ENCODE assay signal across 10 cellular contexts in genomic region chr2:42028571-42029148, GRCh38. TPM values are rescaled to one million over a fixed set of nuclear protein-coding genes. Genes with fewer than 3 reads are reported as not detected.
A peak's percentile ranks its signal among the peaks of the same experiment; 100 is the strongest.
DNase-seq lines count a peak whose midpoint lies in the region; ATAC-seq, FAIRE-seq and TF ChIP-seq lines count a peak whose summit lies in the region.
"Had no signal": no experiment of that assay in that cellular context is flagged by ENCODE, and none has a peak within 500 bp of the region (broad histone marks: within the 10 kb centered on the region; RNA-seq: fewer than 3 reads in every experiment).

No MANE protein-coding gene starts in this region.

- H3K79me1 ChIP-seq in H1 (ENCODE audit: low read depth, low read length), result no peaks in the 10 kb centered on the region

- peak overlapping the region; percentile 74 to 97 (median 89) for H3K4me2 ChIP-seq in BLaER1 treated with 17β-estradiol and CSF1 and Interleukin-3, amounts not matched to agents 10 nM and 100 nM
- H3K4me2 ChIP-seq in H1 (ENCODE audit: insufficient read depth in 1 of 2, low read depth in 2 of 2, low read length in 2 of 2), result no peak overlapping the region

- no peak for TF ChIP-seq POLR2A in H1 (IDR thresholded peaks at IDR 0.05; ENCODE audit: control extremely low read depth in 1 of 2, low read depth in 2 of 2, low read length in 2 of 2)

- TF ChIP-seq EP300 in H1 (IDR thresholded peaks at IDR 0.05; ENCODE audit: borderline replicate concordance in 1 of 2, low read depth in 2 of 2, low read length in 2 of 2), result no peak

- no peaks in the 10 kb centered on the region for H4K20me1 ChIP-seq in BLaER1 treated with 17β-estradiol and CSF1 and Interleukin-3, amounts not matched to agents 10 nM and 100 nM
- no peaks in the 10 kb centered on the region for H4K20me1 ChIP-seq in H1 (replicated peaks in 1 of 2; ENCODE audit: control insufficient read depth in 1 of 2, insufficient read depth in 2 of 2, low read length in 2 of 2)

- peaks cover 71 to 99% (median 93%) of the 10 kb centered on the region in 10 experiments for H3K4me1 ChIP-seq in BLaER1 treated with 17β-estradiol and CSF1 and Interleukin-3, amounts not matched to agents 10 nM and 100 nM
- H3K4me1 ChIP-seq in H1 (replicated peaks in 1 of 4; ENCODE audit: control insufficient read depth in 3 of 4, insufficient read depth in 4 of 4, low read length in 3 of 4), result peaks cover 19 to 42% (median 27%) of the 10 kb centered on the region in 4 experiments

- POLR2A ChIA-PET in H1 (lab: Charles Lee; ENCODE audit: partially characterized antibody), result interaction anchor here (1.2 to 2.5 kb wide), 5 partner anchors 13 to 91 kb away, joined by 3 to 7 read pairs (median 4); partner anchors contain the start of gene PKDCC

- no peak overlapping the region; the same call in 1 of the 2 replicates for H2AK5ac ChIP-seq in H1 (ENCODE audit: low read depth, low read length)

- H2BK12ac ChIP-seq in H1 (ENCODE audit: low read depth, low read length), result peak overlapping the region; percentile 65; the same call in 1 of the 2 replicates

- H3K4ac ChIP-seq in H1 (replicated peaks; ENCODE audit: insufficient read length, low read depth, low read length), result no peak overlapping the region

- peak overlapping the region; percentile 10; the same call in 1 of the 2 replicates for H2BK20ac ChIP-seq in H1 (ENCODE audit: low read length)

- no peak overlapping the region for H2BK15ac ChIP-seq in H1 (ENCODE audit: low read length)

- no peak overlapping the region for H4K8ac ChIP-seq in H1 (ENCODE audit: extremely low read depth, insufficient read depth, low read length)

- no peak for DNase-seq in H1 (ENCODE audit: low read depth in 1 of 2, low spot score in 2 of 2)
- no peak for DNase-seq in omental fat pad (ENCODE audit: low spot score)
- no peak for DNase-seq in activated effector memory CD4-positive, alpha-beta T cell treated with Interleukin-2 at 50 U/mL for 16 hours
- no peak for DNase-seq in NAMALWA (ENCODE audit: low spot score)
- DNase-seq in sciatic nerve (ENCODE audit: low spot score), result no peak
- DNase-seq: OCI-M1 had no signal

- H3K79me2 ChIP-seq in H1 (ENCODE audit: control insufficient read depth in 1 of 2, insufficient read depth in 2 of 2, low read length in 2 of 2), result no peaks in the 10 kb centered on the region

- peak overlapping the region in 9 of 11 experiments; percentile 59 to 83 (median 68); a peak in 18 of 22 replicates for H3K9ac ChIP-seq in BLaER1 treated with 17β-estradiol and CSF1 and Interleukin-3, amounts not matched to agents 10 nM and 100 nM
- no peak overlapping the region for H3K9ac ChIP-seq in H1 (replicated peaks in 1 of 4; ENCODE audit: extremely low read depth in 1 of 4, low read depth in 3 of 4, low read length in 3 of 4)

- H2AFZ ChIP-seq in H1 (ENCODE audit: low read length), result no peak overlapping the region

- H3K36me3 ChIP-seq in BLaER1 treated with 17β-estradiol and CSF1 and Interleukin-3, amounts not matched to agents 10 nM and 100 nM, result no peaks in the 10 kb centered on the region
- no peaks in the 10 kb centered on the region for H3K36me3 ChIP-seq in H1 (ENCODE audit: control insufficient read depth in 2 of 4, insufficient read depth in 4 of 4, low read length in 3 of 4)

- ATAC-seq in GM19463 (IDR thresholded peaks at IDR 0.05; ENCODE audit: unreplicated experiment) (peak; percentile 69), HG03159 (IDR thresholded peaks at IDR 0.05; ENCODE audit: unreplicated experiment) (peak; percentile 67), omental fat pad (ENCODE audit: low FRiP score) (no peak), sciatic nerve (no peak)

- intact Hi-C loops in sciatic nerve (cut with DNase I), result no loop called here

- H3K27ac ChIP-seq in BLaER1 treated with 17β-estradiol and CSF1 and Interleukin-3, amounts not matched to agents 10 nM and 100 nM, result peak overlapping the region in 10 of 11 experiments; percentile 7 to 96 (median 82); a peak in 20 of 22 replicates
- no peak overlapping the region for H3K27ac ChIP-seq in H1 (ENCODE audit: low read depth, low read length)
- H3K27ac ChIP-seq: epithelial cell of prostate had no signal

- no peak overlapping the region for H3K23ac ChIP-seq in H1 (ENCODE audit: insufficient read length)

- peak overlapping the region; percentile 89; the same call in 1 of the 2 replicates for H2BK5ac ChIP-seq in H1 (ENCODE audit: low read depth, low read length)

- no peaks in the 10 kb centered on the region; a peak in 1 of 22 replicates for H3K27me3 ChIP-seq in BLaER1 treated with 17β-estradiol and CSF1 and Interleukin-3, amounts not matched to agents 10 nM and 100 nM
- H3K27me3 ChIP-seq in H1 (replicated peaks in 1 of 4; ENCODE audit: control insufficient read depth in 3 of 4, extremely low read depth in 1 of 4, insufficient read depth in 3 of 4, low read length in 3 of 4), result peaks cover 0 to 12% (median 7%) of the 10 kb centered on the region in 4 experiments; a peak in 3 of 7 replicates

- H3K23me2 ChIP-seq in H1 (ENCODE audit: low read depth, low read length), result no peaks in the 10 kb centered on the region; the same call in 1 of the 2 replicates

- H3K4me3 ChIP-seq in BLaER1 treated with 17β-estradiol and CSF1 and Interleukin-3, amounts not matched to agents 10 nM and 100 nM, result peak overlapping the region in 8 of 10 experiments; percentile 6 to 48 (median 36); a peak in 11 of 20 replicates
- no peak overlapping the region for H3K4me3 ChIP-seq in H1 (ENCODE audit: extremely low read depth in 1 of 4, insufficient read depth in 2 of 4, low read depth in 3 of 4, low read length in 4 of 4)

- no peak overlapping the region for H3K14ac ChIP-seq in H1 (ENCODE audit: insufficient read length)

- no peak overlapping the region for H3K56ac ChIP-seq in H1 (replicated peaks; ENCODE audit: insufficient read length, low read depth, low read length)

- H3K18ac ChIP-seq in H1 (ENCODE audit: extremely low read depth, low read length), result peak overlapping the region; percentile 97; the same call in 1 of the 2 replicates

- H2BK120ac ChIP-seq in H1 (replicated peaks; ENCODE audit: low read depth, low read length), result no peak overlapping the region

- H4K5ac ChIP-seq in H1 (ENCODE audit: insufficient read length, low read depth, low read length), result no peak overlapping the region

- TF ChIP-seq CTCF in H1 (IDR thresholded peaks at IDR 0.05; ENCODE audit: control extremely low read depth in 1 of 3, insufficient read depth in 1 of 3, low read depth in 1 of 3, low read length in 3 of 3) (no peak), omental fat pad (IDR thresholded peaks at IDR 0.05) (no peak)

- 85% methylated on average over 8 of the region's 8 CpGs; no CpG with 5 or more reads in 1 of the 2 experiments for WGBS in H1 (ENCODE audit: extremely low coverage in 1 of 2, insufficient coverage in 1 of 2, insufficient read length in 1 of 2, insufficient replicate concordance in 2 of 2, low coverage in 1 of 2, low lambda C conversion rate in 2 of 2, missing lambda C conversion rate in 1 of 2), 2 experiments

- H4K91ac ChIP-seq in H1 (replicated peaks; ENCODE audit: insufficient read length, low read length), result peak overlapping the region; percentile 50

- CTCF ChIA-PET in H1 (lab: Charles Lee; ENCODE audit: partially characterized antibody), result interaction anchor here (0.6 to 2.8 kb wide), 16 partner anchors 10 to 175 kb away, joined by 3 to 18 read pairs (median 4); no protein-coding TSS in a partner anchor

- no peak for TF ChIP-seq RAD21 in H1 (IDR thresholded peaks at IDR 0.05 in 1 of 2, conservative IDR thresholded peaks at IDR 0.05 in 1 of 2; ENCODE audit: low read depth in 2 of 2, low read length in 2 of 2)

- FAIRE-seq in H1 (lab: Jason Lieb, UNC), result no peak

- H3K9me3 ChIP-seq in BLaER1 treated with 17β-estradiol and CSF1 and Interleukin-3, amounts not matched to agents 10 nM and 100 nM (replicated peaks in 1 of 11), result peaks cover 0 to 4% (median under 1%) of the 10 kb centered on the region in 11 experiments; a peak in 7 of 22 replicates
- no peaks in the 10 kb centered on the region for H3K9me3 ChIP-seq in H1 (ENCODE audit: insufficient read depth in 2 of 2, low read depth in 1 of 2, low read length in 1 of 2)

TF ChIP-seq in H1, 55 proteins besides CTCF, POLR2A, EP300 and RAD21 (continues in another document):
- TF ChIP-seq KDM4A (IDR thresholded peaks at IDR 0.05; ENCODE audit: low read depth, low read length, severe bottlenecking), result no peak
- no peak for TF ChIP-seq TCF12 (IDR thresholded peaks at IDR 0.05; ENCODE audit: low read depth, low read length)
- TF ChIP-seq HDAC2 (IDR thresholded peaks at IDR 0.05; ENCODE audit: borderline replicate concordance in 1 of 2, low read depth in 2 of 2, low read length in 2 of 2), result no peak
- TF ChIP-seq POLR2AphosphoS5 (IDR thresholded peaks at IDR 0.05; ENCODE audit: low read depth, low read length), result no peak
- TF ChIP-seq GTF2F1 (IDR thresholded peaks at IDR 0.05; ENCODE audit: borderline replicate concordance, low read depth, low read length), result no peak
- no peak for TF ChIP-seq CBX5 (IDR thresholded peaks at IDR 0.05; ENCODE audit: low read depth, low read length)
- TF ChIP-seq PHF8 (conservative IDR thresholded peaks at IDR 0.05; ENCODE audit: low read depth, low read length), result no peak
- no peak for TF ChIP-seq SP1 (IDR thresholded peaks at IDR 0.05; ENCODE audit: low read depth, low read length)
- TF ChIP-seq MAX (IDR thresholded peaks at IDR 0.05), result no peak
- TF ChIP-seq SIN3A (conservative IDR thresholded peaks at IDR 0.05 in 1 of 2, IDR thresholded peaks at IDR 0.05 in 1 of 2; ENCODE audit: low read depth in 1 of 2, low read length in 2 of 2), result no peak
- TF ChIP-seq HDAC6 (IDR thresholded peaks at IDR 0.05; ENCODE audit: low read depth, low read length), result no peak
- no peak for TF ChIP-seq SIX5 (IDR thresholded peaks at IDR 0.05; ENCODE audit: low read depth, low read length)
- TF ChIP-seq SAP30 (IDR thresholded peaks at IDR 0.05; ENCODE audit: insufficient read depth, insufficient replicate concordance, low read length), result no peak
- no peak for TF ChIP-seq TAF1 (IDR thresholded peaks at IDR 0.05; ENCODE audit: low read depth, low read length)
- TF ChIP-seq JUN (IDR thresholded peaks at IDR 0.05; ENCODE audit: low read depth, low read length), result no peak

RNA-seq across cellular contexts. Expression of gene PKDCC, which starts 19.2 kb away (rescaled TPM):
- 48.0 and 49.9 TPM in 2 replicates for total RNA-seq in H1 (2021; fragmentation: NEBNext Ultra II Directional; extraction: Animal tissue kit (Norgen Biotek cat#: 25700))
- polyA plus RNA-seq in H1 (2011; rRNA removed), result 80.1 and 115 TPM in 2 replicates
- 148 TPM for polyA plus RNA-seq in H1 (2011; cell fraction: cytosol; rRNA removed)
- 347 TPM for polyA plus RNA-seq in H1 (2011; cell fraction: nucleus; rRNA removed)
- polyA plus RNA-seq in H1 (2012, experiment 1 of 2), result 37.2 to 63.9 TPM (median 58.3 TPM) in 4 replicates
- polyA plus RNA-seq in H1 (2012, experiment 2 of 2), result 59.7 TPM
- polyA plus RNA-seq in H1 (2013, experiment 1 of 2), result 8.0 TPM
- 7.8 TPM for polyA plus RNA-seq in H1 (2013, experiment 2 of 2)
- polyA minus RNA-seq in H1 (2011; rRNA and poly(A)+ RNA removed), result 84.3 and 179 TPM in 2 replicates
- 55.0 TPM for polyA minus RNA-seq in H1 (2011; cell fraction: cytosol; rRNA and poly(A)+ RNA removed)
- polyA minus RNA-seq in H1 (2011; cell fraction: nucleus; rRNA and poly(A)+ RNA removed), result 79.6 TPM
- 100 to 1,000 TPM in 3 of 4 donors, 10 to 100 TPM in 1; 72.6 to 307 (median 149) TPM for total RNA-seq in omental fat pad
- 367 TPM for total RNA-seq in sciatic nerve

Comparison
In these comparisons a context has a peak if more than half of its experiments do, and no peak if none do; other contexts are left out.
1. H3K4me2 ChIP-seq: peak in BLaER1 treated with 17β-estradiol and CSF1 and Interleukin-3, amounts not matched to agents 10 nM and 100 nM (11 of 11); none in H1 (0 of 2).
2. H3K4me3 ChIP-seq: peak in BLaER1 treated with 17β-estradiol and CSF1 and Interleukin-3, amounts not matched to agents 10 nM and 100 nM (8 of 10); none in H1 (0 of 4).
3. H3K9ac ChIP-seq: peak in BLaER1 treated with 17β-estradiol and CSF1 and Interleukin-3, amounts not matched to agents 10 nM and 100 nM (9 of 11); none in H1 (0 of 4).
4. ATAC-seq: peak in GM19463 (single experiment) and HG03159 (single experiment); none in omental fat pad (single experiment) and sciatic nerve (single experiment).